Comparison of ENCODE assay signal across 9 cellular contexts in genomic region chr6:31729979-31730630, GRCh38. TPM values are rescaled to one million over a fixed set of nuclear protein-coding genes. Genes with fewer than 3 reads are reported as not detected.
A peak's percentile ranks its signal among the peaks of the same experiment; 100 is the strongest.
DNase-seq lines count a peak whose midpoint lies in the region; ATAC-seq and TF ChIP-seq lines count a peak whose summit lies in the region.
"Had no signal": no experiment of that assay in that cellular context is flagged by ENCODE, and none has a peak within 500 bp of the region (broad histone marks: within the 10 kb centered on the region; RNA-seq: fewer than 3 reads in every experiment).

No MANE protein-coding gene starts in this region.

- H3K4me3 Mint-ChIP-seq in CD4-positive, alpha-beta T cell: peak overlapping the region; percentile 98
- peak overlapping the region; percentile 80 for H3K4me3 Mint-ChIP-seq in activated CD4-positive, alpha-beta memory T cell treated with anti-CD3 and anti-CD28 coated beads for 36 hours

- H3K9me3 ChIP-seq in CD4-positive, alpha-beta T cell (ENCODE audit: control insufficient read depth, low read length): no peaks in the 10 kb centered on the region
- H3K9me3 ChIP-seq in ectodermal cell (ENCODE audit: control insufficient read depth, low read length) (no peaks in the 10 kb centered on the region), right lobe of liver (no peaks in the 10 kb centered on the region)

- TF ChIP-seq CTCF in CD4-positive, alpha-beta T cell (IDR thresholded peaks at IDR 0.05): no peak
- TF ChIP-seq CTCF in right lobe of liver (IDR thresholded peaks at IDR 0.05): no peak

- H3K9me3 Mint-ChIP-seq in CD4-positive, alpha-beta T cell: no peaks in the 10 kb centered on the region
- no peaks in the 10 kb centered on the region for H3K9me3 Mint-ChIP-seq in activated CD4-positive, alpha-beta memory T cell treated with anti-CD3 and anti-CD28 coated beads for 36 hours

- intact Hi-C loops in CD4-positive, alpha-beta T cell (cut with DNase I, micrococcal nuclease): loop anchor here (1.0 to 2.0 kb wide), 9 partner anchors 8 to 104 kb away; partner anchors contain the start of genes LY6G5C (in 1 of the 2) and VARS1 (in 1 of the 2)
- intact Hi-C loops in activated CD4-positive, alpha-beta memory T cell treated with anti-CD3 and anti-CD28 coated beads for 36 hours (cut with micrococcal nuclease): loop anchor here (1.0 to 10.0 kb wide), 3 partner anchors 39 to 1165 kb away; partner anchors contain the start of gene DXO
- intact Hi-C loops in right lobe of liver (cut with DNase I): no loop called here

- CTCF ChIA-PET in CD4-positive, alpha-beta T cell (lab: Charles Lee): interaction anchor here (0.6 to 5.8 kb wide), 17 partner anchors 9 to 136 kb away, joined by 3 to 41 read pairs (median 4); partner anchors contain the start of genes ABHD16A, HSPA1A, HSPA1B and HSPA1L
- CTCF ChIA-PET in activated CD4-positive, alpha-beta memory T cell treated with anti-CD3 and anti-CD28 coated beads for 36 hours (lab: Charles Lee): interaction anchor here (0.7 to 4.2 kb wide), 18 partner anchors 10 to 258 kb away, joined by 3 to 40 read pairs (median 5); partner anchors contain the start of genes ABHD16A, HSPA1A, HSPA1B and HSPA1L

- ATAC-seq in CD4-positive, alpha-beta T cell (ENCODE audit: poor library complexity): peak; percentile 55
- ATAC-seq in right lobe of liver (peak; percentile 70 to 79 (median 76)), GM19324 (IDR thresholded peaks at IDR 0.05; ENCODE audit: low FRiP score, unreplicated experiment) (no peak)

- POLR2A ChIA-PET in CD4-positive, alpha-beta T cell (lab: Charles Lee): interaction anchor here (0.6 to 2.4 kb wide), 18 partner anchors 9 to 107 kb away, joined by 3 to 21 read pairs (median 6); partner anchors contain the start of genes ABHD16A, BAG6, C6orf47 and HSPA1A
- POLR2A ChIA-PET in activated CD4-positive, alpha-beta memory T cell treated with anti-CD3 and anti-CD28 coated beads for 36 hours (lab: Charles Lee): interaction anchor here (0.7 to 2.5 kb wide), 4 partner anchors 9 to 104 kb away, joined by 3 to 11 read pairs (median 4); partner anchors contain the start of gene MSH5

- H3K4me1 Mint-ChIP-seq in CD4-positive, alpha-beta T cell (ENCODE audit: low read depth): peaks cover 73% of the 10 kb centered on the region
- H3K4me1 Mint-ChIP-seq in activated CD4-positive, alpha-beta memory T cell treated with anti-CD3 and anti-CD28 coated beads for 36 hours (ENCODE audit: low read depth): peaks cover 69% of the 10 kb centered on the region

- no peaks in the 10 kb centered on the region for H3K27me3 ChIP-seq in CD4-positive, alpha-beta T cell (ENCODE audit: control insufficient read depth, insufficient read depth, low read length)
- H3K27me3 ChIP-seq in H7 (ENCODE audit: control insufficient read depth, insufficient read depth, low read length) (no peaks in the 10 kb centered on the region), ectodermal cell (ENCODE audit: control insufficient read depth, insufficient read depth, low read length, poor library complexity, severe bottlenecking) (no peaks in the 10 kb centered on the region), right lobe of liver (no peaks in the 10 kb centered on the region)

- no peaks in the 10 kb centered on the region for H3K27me3 Mint-ChIP-seq in CD4-positive, alpha-beta T cell
- H3K27me3 Mint-ChIP-seq in activated CD4-positive, alpha-beta memory T cell treated with anti-CD3 and anti-CD28 coated beads for 36 hours: no peaks in the 10 kb centered on the region

- H3K4me3 ChIP-seq in H7 (ENCODE audit: insufficient read depth, low read depth, low read length) (peak overlapping the region; percentile 84), ectodermal cell (ENCODE audit: insufficient read depth, low read depth, low read length) (peak overlapping the region; percentile 93), right lobe of liver (peak overlapping the region; percentile 53 to 81 (median 68))

- H3K36me3 Mint-ChIP-seq in CD4-positive, alpha-beta T cell (ENCODE audit: low read depth): peaks cover 59% of the 10 kb centered on the region
- peaks cover 42% of the 10 kb centered on the region for H3K36me3 Mint-ChIP-seq in activated CD4-positive, alpha-beta memory T cell treated with anti-CD3 and anti-CD28 coated beads for 36 hours

- H3K27ac Mint-ChIP-seq in CD4-positive, alpha-beta T cell: peak overlapping the region; percentile 61
- no peak overlapping the region for H3K27ac Mint-ChIP-seq in activated CD4-positive, alpha-beta memory T cell treated with anti-CD3 and anti-CD28 coated beads for 36 hours

- DNase-seq in CD4-positive, alpha-beta T cell: peak in 9 of 10 experiments; percentile 42 to 68 (median 51)
- peak; percentile 98 for DNase-seq in H7
- DNase-seq in NCI-H446 (lab: John Stamatoyannopoulos, UW): peak; percentile 75 to 80
- DNase-seq in activated CD4-positive, alpha-beta memory T cell treated with anti-CD3 and anti-CD28 coated beads for 36 hours: peak; percentile 69
- DNase-seq in right lobe of liver: peak; percentile 84 to 89 (median 86)
- peak; percentile 39 to 53 for DNase-seq in stimulated activated CD4-positive, alpha-beta T cell treated with anti-CD3 and anti-CD28 coated beads, Interleukin-4, amount 100 ng/mL, for 48 hours (ENCODE audit: low read depth in 2 of 2)

- peak overlapping the region; percentile 68 for H3K27ac ChIP-seq in CD4-positive, alpha-beta T cell (ENCODE audit: low read depth, low read length)
- H3K27ac ChIP-seq in ectodermal cell (ENCODE audit: insufficient read depth, low read depth, low read length, poor library complexity, severe bottlenecking) (peak overlapping the region; percentile 86), right lobe of liver (peak overlapping the region; percentile 81 to 85 (median 83))

- TF ChIP-seq POLR2A in right lobe of liver (IDR thresholded peaks at IDR 0.05): peak; percentile 43

- H3K4me1 ChIP-seq in ectodermal cell (ENCODE audit: control insufficient read depth, insufficient read depth, low read length) (peaks cover 8% of the 10 kb centered on the region), right lobe of liver (peaks cover 0 to 10% (median 2%) of the 10 kb centered on the region in 4 donors)

- WGBS in ectodermal cell, 2 experiments: 3 to 4% methylated on average over 46 of the region's 46 CpGs
- 15% methylated on average over 14 of the region's 46 CpGs for WGBS in right lobe of liver (ENCODE audit: insufficient coverage, low coverage, low lambda C conversion rate, missing lambda C conversion rate)

- H3K36me3 ChIP-seq in H7 (replicated peaks; ENCODE audit: control insufficient read depth, insufficient read depth, low read length): peaks cover 29% of the 10 kb centered on the region
- H3K36me3 ChIP-seq in ectodermal cell (ENCODE audit: control insufficient read depth, insufficient read depth, low read length): peaks cover 49% of the 10 kb centered on the region
- H3K36me3 ChIP-seq in right lobe of liver: peaks cover 8 to 39% (median 15%) of the 10 kb centered on the region in 4 donors

RNA-seq across cellular contexts. Expression of gene DDAH2, which starts 1.0 kb away (rescaled TPM):
- 1 to 10 TPM; 3.0 to 3.3 TPM for total RNA-seq in CD4-positive, alpha-beta T cell
- total RNA-seq in H7 (2014; rRNA removed; shearing (Covaris generic)): 83.6 and 99.2 TPM in 2 replicates
- total RNA-seq in activated CD4-positive, alpha-beta memory T cell treated with anti-CD3 and anti-CD28 coated beads for 36 hours: 1 to 10 TPM; 6.2 to 6.6 TPM
- polyA plus RNA-seq in ectodermal cell (2013, experiment 1 of 4): 203 TPM
- polyA plus RNA-seq in ectodermal cell (2013, experiment 2 of 4): 191 TPM
- polyA plus RNA-seq in ectodermal cell (2013, experiment 3 of 4): 156 TPM
- 173 TPM for polyA plus RNA-seq in ectodermal cell (2013, experiment 4 of 4)
- total RNA-seq in right lobe of liver: 10 to 100 TPM; 16.3 to 27.5 (median 19.1) TPM

RNA-seq across cellular contexts. Expression of gene CLIC1, which starts 6.2 kb away (rescaled TPM):
- 10 to 100 TPM; 61.2 to 61.5 TPM for total RNA-seq in CD4-positive, alpha-beta T cell
- total RNA-seq in H7 (2014; rRNA removed; shearing (Covaris generic)): 456 and 621 TPM in 2 replicates
- total RNA-seq in activated CD4-positive, alpha-beta memory T cell treated with anti-CD3 and anti-CD28 coated beads for 36 hours: 100 to 1,000 TPM; 430 to 442 TPM
- 259 TPM for polyA plus RNA-seq in ectodermal cell (2013, experiment 1 of 4)
- 256 TPM for polyA plus RNA-seq in ectodermal cell (2013, experiment 2 of 4)
- 192 TPM for polyA plus RNA-seq in ectodermal cell (2013, experiment 3 of 4)
- polyA plus RNA-seq in ectodermal cell (2013, experiment 4 of 4): 213 TPM
- total RNA-seq in right lobe of liver: 100 to 1,000 TPM in 1 of 6 experiments, 10 to 100 TPM in 5; 36.7 to 123 (median 62.0) TPM

RNA-seq across cellular contexts. Expression of gene MPIG6B, which starts 6.9 kb away (rescaled TPM):
- total RNA-seq in CD4-positive, alpha-beta T cell: under 1 TPM; 0.11 to 0.17 TPM
- total RNA-seq in H7 (2014; rRNA removed; shearing (Covaris generic)): not detected in 2 replicates
- total RNA-seq in activated CD4-positive, alpha-beta memory T cell treated with anti-CD3 and anti-CD28 coated beads for 36 hours: not detected
- not detected for polyA plus RNA-seq in ectodermal cell (2013, experiment 1 of 4)
- not detected for polyA plus RNA-seq in ectodermal cell (2013, experiment 2 of 4)
- not detected for polyA plus RNA-seq in ectodermal cell (2013, experiment 3 of 4)
- not detected for polyA plus RNA-seq in ectodermal cell (2013, experiment 4 of 4)
- under 1 TPM in 2 of 6 experiments, not detected in 4; 0.33 to 0.56 TPM for total RNA-seq in right lobe of liver
- total RNA-seq: T-helper 2 cell treated with Interferon-gamma antibody and Interleukin-4, amounts not matched to agents 100 ng/mL and 5 ng/mL, for 36 hours had no signal

RNA-seq across cellular contexts. Expression of gene LY6G6C, which starts 8.6 kb away (rescaled TPM):
- total RNA-seq in CD4-positive, alpha-beta T cell: not detected
- not detected in 2 replicates for total RNA-seq in H7 (2014; rRNA removed; shearing (Covaris generic))
- total RNA-seq in activated CD4-positive, alpha-beta memory T cell treated with anti-CD3 and anti-CD28 coated beads for 36 hours: not detected
- polyA plus RNA-seq in ectodermal cell (2013, experiment 1 of 4): 1.00 TPM
- 0.78 TPM for polyA plus RNA-seq in ectodermal cell (2013, experiment 2 of 4)
- 0.64 TPM for polyA plus RNA-seq in ectodermal cell (2013, experiment 3 of 4)
- 0.77 TPM for polyA plus RNA-seq in ectodermal cell (2013, experiment 4 of 4)
- not detected for total RNA-seq in right lobe of liver
- total RNA-seq: T-helper 2 cell treated with Interferon-gamma antibody and Interleukin-4, amounts not matched to agents 100 ng/mL and 5 ng/mL, for 36 hours had no signal

RNA-seq across cellular contexts. Expression of gene MSH5, which starts 9.7 kb away (rescaled TPM):
- 10 to 100 TPM; 13.6 to 13.7 TPM for total RNA-seq in CD4-positive, alpha-beta T cell
- 19.5 and 28.4 TPM in 2 replicates for total RNA-seq in H7 (2014; rRNA removed; shearing (Covaris generic))
- 10 to 100 TPM; 80.9 to 83.8 TPM for total RNA-seq in activated CD4-positive, alpha-beta memory T cell treated with anti-CD3 and anti-CD28 coated beads for 36 hours
- polyA plus RNA-seq in ectodermal cell (2013, experiment 1 of 4): 51.6 TPM
- polyA plus RNA-seq in ectodermal cell (2013, experiment 2 of 4): 46.9 TPM
- polyA plus RNA-seq in ectodermal cell (2013, experiment 3 of 4): 34.1 TPM
- polyA plus RNA-seq in ectodermal cell (2013, experiment 4 of 4): 44.3 TPM
- 1 to 10 TPM; 3.2 to 8.5 (median 4.3) TPM for total RNA-seq in right lobe of liver

Comparison
In these comparisons a context has a peak if more than half of its experiments do, and no peak if none do; other contexts are left out.
1. DNase-seq: peak in every context shown above with its lines; median percentile 98 in H7; 86 in right lobe of liver; 78 in NCI-H446; 69 in activated CD4-positive, alpha-beta memory T cell treated with anti-CD3 and anti-CD28 coated beads for 36 hours; 51 in CD4-positive, alpha-beta T cell; 46 in stimulated activated CD4-positive, alpha-beta T cell treated with anti-CD3 and anti-CD28 coated beads, Interleukin-4, amount 100 ng/mL, for 48 hours.
2. intact Hi-C loops: an anchor here in CD4-positive, alpha-beta T cell (1.0 to 2.0 kb wide) and activated CD4-positive, alpha-beta memory T cell treated with anti-CD3 and anti-CD28 coated beads for 36 hours (1.0 to 10.0 kb wide); none called in right lobe of liver.